ENCODE assay signal across 31 cellular contexts in the genomic region with DNA sequence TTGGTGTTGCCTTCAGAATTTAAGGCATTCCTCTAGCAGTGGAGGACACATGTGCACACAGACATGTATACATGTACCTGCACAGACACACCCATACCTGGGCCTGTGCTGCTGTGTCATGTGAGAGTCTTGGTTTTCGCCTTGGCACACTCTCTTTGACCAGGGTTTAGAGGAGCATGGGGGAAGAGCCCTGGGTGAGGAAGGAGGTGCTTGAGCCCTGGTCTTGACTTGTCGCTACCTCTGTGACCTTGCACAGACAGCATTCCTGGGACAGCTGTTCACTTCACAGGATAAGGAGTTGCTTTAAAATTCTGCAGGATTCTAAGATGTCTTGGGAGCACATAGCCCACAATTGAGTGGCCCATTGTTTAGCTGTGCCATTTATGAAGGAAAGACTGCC.
"Had no signal": no experiment of that assay in that cellular context is flagged by ENCODE, and none has a peak within 500 bp of the region (broad histone marks: within the 10 kb centered on the region; RNA-seq: fewer than 3 reads in every experiment).

No MANE protein-coding gene starts in this region.

- H3K27ac Mint-ChIP-seq: activated CD4-positive, alpha-beta memory T cell treated with anti-CD3 and anti-CD28 coated beads for 36 hours; activated CD4-positive, alpha-beta T cell treated with anti-CD3 and anti-CD28 coated beads, Interleukin-2, amount 10 ng/mL, durations not matched to agents 24 days and 14 days; activated naive CD4-positive, alpha-beta T cell treated with anti-CD3 and anti-CD28 coated beads, Interleukin-2, amount 10 ng/mL, durations not matched to agents 7 days and 5 days; activated naive CD8-positive, alpha-beta T cell; activated naive CD8-positive, alpha-beta T cell treated with anti-CD3 and anti-CD28 coated beads, Interleukin-2, amount 50 U/mL, for 24 hours; T-cell had no signal

- H3K27me3 Mint-ChIP-seq: activated CD4-positive, alpha-beta memory T cell treated with anti-CD3 and anti-CD28 coated beads for 36 hours; activated CD4-positive, alpha-beta T cell treated with anti-CD3 and anti-CD28 coated beads, Interleukin-2, amount 10 ng/mL, durations not matched to agents 24 days and 14 days; activated naive CD4-positive, alpha-beta T cell treated with anti-CD3 and anti-CD28 coated beads, Interleukin-2, amount 10 ng/mL, durations not matched to agents 7 days and 5 days; activated naive CD8-positive, alpha-beta T cell; activated naive CD8-positive, alpha-beta T cell treated with anti-CD3 and anti-CD28 coated beads, Interleukin-2, amount 50 U/mL, for 24 hours; T-cell had no signal

- H2AFZ ChIP-seq: PC-9 had no signal

- DNase-seq: activated CD4-positive, alpha-beta memory T cell treated with anti-CD3 and anti-CD28 coated beads for 36 hours; activated CD4-positive, alpha-beta T cell treated with anti-CD3 and anti-CD28 coated beads, Interleukin-2, amount 10 ng/mL, durations not matched to agents 24 days and 14 days; activated CD8-positive, alpha-beta memory T cell treated with anti-CD3 and anti-CD28 coated beads, Interleukin-2, amount 50 U/mL, for 48 hours; activated effector memory CD4-positive, alpha-beta T cell treated with Interleukin-2 at 50 U/mL for 16 hours; activated naive CD4-positive, alpha-beta T cell treated with anti-CD3 and anti-CD28 coated beads, Interleukin-2, amount 10 ng/mL, durations not matched to agents 7 days and 5 days; activated naive CD8-positive, alpha-beta T cell treated with anti-CD3 and anti-CD28 coated beads, Interleukin-2, amount 50 U/mL, for 24 hours; activated T-cell treated with anti-CD3 and anti-CD28 coated beads, Interleukin-2, amount 50 U/mL, for 48 hours; anterior cingulate cortex; NCI-H1092 treated with DMSO at 0.1 percent for 48 hours; NCI-H1417; NCI-H187 treated with DMSO at 0.1 percent for 48 hours; NCI-H2081; NCI-H2171 treated with DMSO at 0.1 percent for 48 hours; NCI-H2227 treated with DMSO at 0.1 percent for 48 hours; NCI-H446; NCI-H510A treated with DMSO at 0.1 percent for 48 hours; NCI-H526 treated with DMSO at 0.1 percent for 48 hours; NCI-H774; PC-9; SIG-M5; T-cell; T-helper 2 cell; T-helper 9 cell had no signal

- H3K27me3 ChIP-seq: breast epithelium had no signal

- H3K4me3 ChIP-seq: breast epithelium, K562, PC-9 had no signal

- H3K9me3 ChIP-seq: breast epithelium had no signal

- FAIRE-seq: K562, RCC 7860 had no signal

- H3K27ac ChIP-seq: breast epithelium, PC-9, RWPE1, VCaP had no signal

- H3K4me2 ChIP-seq: PC-9 had no signal

- H3K4me1 Mint-ChIP-seq: activated CD4-positive, alpha-beta T cell treated with anti-CD3 and anti-CD28 coated beads, Interleukin-2, amount 10 ng/mL, durations not matched to agents 24 days and 14 days; activated naive CD4-positive, alpha-beta T cell treated with anti-CD3 and anti-CD28 coated beads, Interleukin-2, amount 10 ng/mL, durations not matched to agents 7 days and 5 days; activated naive CD8-positive, alpha-beta T cell treated with anti-CD3 and anti-CD28 coated beads, Interleukin-2, amount 50 U/mL, for 24 hours; T-cell had no signal

- H3K4me1 ChIP-seq: breast epithelium had no signal

- H3K9me3 Mint-ChIP-seq: activated CD4-positive, alpha-beta memory T cell treated with anti-CD3 and anti-CD28 coated beads for 36 hours; activated CD4-positive, alpha-beta T cell treated with anti-CD3 and anti-CD28 coated beads, Interleukin-2, amount 10 ng/mL, durations not matched to agents 24 days and 14 days; activated naive CD4-positive, alpha-beta T cell treated with anti-CD3 and anti-CD28 coated beads, Interleukin-2, amount 10 ng/mL, durations not matched to agents 7 days and 5 days; activated naive CD8-positive, alpha-beta T cell treated with anti-CD3 and anti-CD28 coated beads, Interleukin-2, amount 50 U/mL, for 24 hours; T-cell had no signal

- H3K4me3 Mint-ChIP-seq: activated CD4-positive, alpha-beta memory T cell treated with anti-CD3 and anti-CD28 coated beads for 36 hours; activated CD4-positive, alpha-beta T cell treated with anti-CD3 and anti-CD28 coated beads, Interleukin-2, amount 10 ng/mL, durations not matched to agents 24 days and 14 days; activated naive CD4-positive, alpha-beta T cell treated with anti-CD3 and anti-CD28 coated beads, Interleukin-2, amount 10 ng/mL, durations not matched to agents 7 days and 5 days; activated naive CD8-positive, alpha-beta T cell; activated naive CD8-positive, alpha-beta T cell treated with anti-CD3 and anti-CD28 coated beads, Interleukin-2, amount 50 U/mL, for 24 hours; T-cell had no signal

- ATAC-seq: activated naive CD8-positive, alpha-beta T cell treated with anti-CD3 and anti-CD28 coated beads, Interleukin-2, amount 50 U/mL, for 24 hours; K562; Right ventricle myocardium inferior; SK-N-SH treated with all-trans-retinoic acid at 6 μM for 48 hours; T-cell had no signal
